9 cellular contexts compared by ENCODE assay signal in the genomic region with DNA sequence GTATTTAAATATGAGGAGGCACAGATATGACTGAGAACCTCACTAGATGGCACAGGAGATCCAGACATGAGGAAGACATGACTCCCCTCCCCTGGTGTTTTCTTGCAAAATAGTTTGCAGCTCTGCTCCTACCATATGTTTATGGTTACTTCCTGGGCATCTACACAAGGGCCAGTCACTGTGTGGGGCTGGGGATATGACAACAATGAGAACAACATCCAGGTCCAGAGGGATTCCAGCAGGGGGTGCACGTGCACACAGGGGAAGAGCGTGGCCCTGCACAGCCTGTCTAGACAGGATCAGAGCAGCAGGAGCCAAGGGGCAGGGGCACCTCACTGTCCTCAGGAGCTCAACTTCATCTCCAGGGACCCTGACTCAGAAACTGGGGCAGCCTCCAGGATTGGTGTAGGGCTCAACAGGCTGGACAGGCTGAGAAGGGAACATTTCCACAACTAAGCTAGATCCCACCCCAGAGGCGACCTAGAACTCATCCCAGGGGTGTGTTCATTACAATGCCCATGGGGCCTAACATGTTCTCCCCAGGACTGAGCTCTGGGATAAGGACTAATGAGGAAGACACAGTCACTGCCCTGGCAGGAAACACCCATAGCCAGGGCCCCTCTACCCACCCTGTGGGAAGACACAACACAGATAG. TPM values are rescaled to one million over a fixed set of nuclear protein-coding genes. Genes with fewer than 3 reads are reported as not detected.
DNase-seq lines count a peak whose midpoint lies in the region; ATAC-seq, FAIRE-seq and TF ChIP-seq lines count a peak whose summit lies in the region.
"Not testable (repeated sequence)": the region's sequence is repeated elsewhere in the genome, so short reads cannot be mapped to it uniquely, and the experiment has no call there.
"Had no signal": no experiment of that assay in that cellular context is flagged by ENCODE, and none has a peak within 500 bp of the region (broad histone marks: within the 10 kb centered on the region; RNA-seq: fewer than 3 reads in every experiment).

No MANE protein-coding gene starts in this region.

- not testable (repeated sequence) for H3K36me3 ChIP-seq in pancreas

- H3K27me3 Mint-ChIP-seq in Calu3 (ENCODE audit: unreplicated experiment): not testable (repeated sequence)

- intact Hi-C loops in Calu3 (cut with micrococcal nuclease; ENCODE audit: unreplicated experiment); cardiac septum (cut with DNase I); pancreas (cut with DNase I): not testable (repeated sequence)

- H3K9me3 Mint-ChIP-seq in Calu3 (ENCODE audit: low read depth, unreplicated experiment): not testable (repeated sequence)

- H3K27ac Mint-ChIP-seq in Calu3 (ENCODE audit: unreplicated experiment): not testable (repeated sequence)

- CTCF ChIA-PET in Calu3 (lab: Charles Lee): not testable (repeated sequence)

- in situ Hi-C loops in astrocyte of the spinal cord (cut with HindIII; ENCODE audit: low sequenced_read_pairs): not testable (repeated sequence)

- BruUV-seq in Calu3 (replicated peaks; lab: Mats Ljungman, UMichigan): not testable (repeated sequence)

- peak in 3 of 4 donors; percentile 79 to 93 (median 92) for ATAC-seq in pancreas

- H3K27ac ChIP-seq in pancreas: not testable (repeated sequence)

- not testable (repeated sequence) for FAIRE-seq in pancreas (lab: Jason Lieb, UNC)

- peaks cover 15% of the 10 kb centered on the region for H3K4me1 Mint-ChIP-seq in Calu3 (ENCODE audit: low read depth, unreplicated experiment)

- not testable (repeated sequence) for H3K4me3 ChIP-seq in astrocyte of the spinal cord (ENCODE audit: low read depth, low read length); pancreas

- not testable (repeated sequence) for H3K36me3 Mint-ChIP-seq in Calu3 (ENCODE audit: insufficient read depth, unreplicated experiment)

- DNase-seq in Calu3 (peak; percentile 62), HUDEP-2 (lab: John Stamatoyannopoulos, UW; ENCODE audit: unreplicated experiment in 76 of 76) (peak in 63 of 76 experiments; percentile 7 to 73 (median 45)), SHP77 (lab: John Stamatoyannopoulos, UW) (peak; percentile 28 to 39), cardiac septum (ENCODE audit: low spot score) (peak; percentile 77), pancreas (peak in 5 of 6 donors; percentile 26 to 73 (median 34))
- peak; percentile 61 to 71 for DNase-seq in activated CD4-positive, alpha-beta T cell treated with anti-CD3 and anti-CD28 coated beads, Interleukin-2, amount 50 U/mL, for 48 hours
- DNase-seq in astrocyte of the spinal cord (ENCODE audit: low read depth, low spot score): not testable (repeated sequence)
- peak; percentile 24 to 33 for DNase-seq in stimulated activated CD8-positive, alpha-beta memory T cell treated with anti-CD3 and anti-CD28 coated beads, Interleukin-7, amount 100 ng/mL, for 4 hours (ENCODE audit: low read depth in 2 of 2)

- not testable (repeated sequence) for H3K9me3 ChIP-seq in pancreas

- not testable (repeated sequence) for H3K27me3 ChIP-seq in pancreas

- WGBS in pancreas, 2 donors: 59 to 70% methylated on average over 3 of the region's 3 CpGs

- not testable (repeated sequence) for H3K4me3 Mint-ChIP-seq in Calu3 (ENCODE audit: low read depth, unreplicated experiment)

- H3K4me1 ChIP-seq in pancreas: not testable (repeated sequence)

- TF ChIP-seq CTCF in Calu3 (IDR thresholded peaks at IDR 0.05; ENCODE audit: unreplicated experiment) (peak; percentile 25), astrocyte of the spinal cord (IDR thresholded peaks at IDR 0.05; ENCODE audit: low read depth, low read length) (peak; percentile 43)
- TF ChIP-seq CTCF in pancreas (IDR thresholded peaks at IDR 0.05): not testable (repeated sequence)

RNA-seq across cellular contexts. Expression of a gene that starts 4.6 kb away (rescaled TPM):
- total RNA-seq in Calu3 (2022): 1.1 and 1.9 TPM in 2 replicates
- total RNA-seq in cardiac septum: not detected
- 1 to 10 TPM in 1 of 6 donors, under 1 TPM in 4, not detected in 1; 0.18 to 1.2 (median 0.58) TPM for total RNA-seq in pancreas
- polyA plus RNA-seq in pancreas: 1 to 10 TPM; 2.5 to 3.2 TPM

RNA-seq across cellular contexts. Expression of a gene that starts 47.4 kb away (rescaled TPM):
- total RNA-seq in Calu3 (2022) (not detected in 2 replicates), cardiac septum (not detected), pancreas (not detected)
- polyA plus RNA-seq in pancreas: under 1 TPM in 1 of 2 donors, not detected in 1; 0.26 TPM
- total RNA-seq: ureter had no signal
